Comparison of ENCODE assay signal across 1 cellular context in the genomic region with DNA sequence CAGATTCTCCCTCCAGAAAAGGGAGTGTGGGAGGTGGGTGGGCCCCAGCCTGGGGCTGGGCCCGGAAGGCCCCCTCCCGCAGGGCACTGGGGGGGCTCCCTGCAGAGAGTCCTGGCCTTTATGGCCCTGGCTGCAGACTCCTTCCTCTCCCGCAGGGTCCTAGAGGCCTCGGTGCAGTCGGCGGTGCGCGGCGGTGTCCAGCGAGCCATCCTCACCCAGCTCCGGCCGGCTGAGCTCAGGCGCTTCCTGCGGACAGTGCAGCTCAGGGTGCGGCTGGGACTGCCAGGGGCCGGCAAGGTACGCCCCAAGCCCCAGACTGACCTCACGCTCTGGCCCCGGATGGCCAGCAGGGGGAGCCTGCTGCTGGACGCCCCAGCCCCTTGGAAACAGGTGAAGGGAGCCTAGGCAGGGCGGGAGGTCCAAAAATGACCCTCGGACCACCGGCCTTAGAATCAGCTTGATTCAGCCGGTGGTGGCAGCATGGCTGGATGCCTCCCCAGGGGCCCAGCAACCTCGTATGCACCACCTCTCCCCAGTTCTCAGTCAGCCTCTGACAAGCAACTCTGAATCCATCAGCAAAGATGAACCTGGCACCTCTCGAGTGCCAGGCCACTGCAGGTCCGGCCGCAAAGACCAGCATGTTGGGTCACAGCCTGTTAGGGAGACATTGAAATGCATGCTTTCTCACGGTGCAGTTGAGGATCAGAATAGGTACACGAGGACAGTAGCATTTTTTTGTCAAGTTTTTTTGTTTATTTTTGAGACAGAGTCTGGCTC.
TF ChIP-seq lines count a peak whose summit lies in the region.

No MANE protein-coding gene starts in this region.

TF ChIP-seq in HepG2, 621 proteins besides CTCF, POLR2A, EP300 and RAD21 (continued from another document and continues in another):
- TF ChIP-seq, protein P1, sequence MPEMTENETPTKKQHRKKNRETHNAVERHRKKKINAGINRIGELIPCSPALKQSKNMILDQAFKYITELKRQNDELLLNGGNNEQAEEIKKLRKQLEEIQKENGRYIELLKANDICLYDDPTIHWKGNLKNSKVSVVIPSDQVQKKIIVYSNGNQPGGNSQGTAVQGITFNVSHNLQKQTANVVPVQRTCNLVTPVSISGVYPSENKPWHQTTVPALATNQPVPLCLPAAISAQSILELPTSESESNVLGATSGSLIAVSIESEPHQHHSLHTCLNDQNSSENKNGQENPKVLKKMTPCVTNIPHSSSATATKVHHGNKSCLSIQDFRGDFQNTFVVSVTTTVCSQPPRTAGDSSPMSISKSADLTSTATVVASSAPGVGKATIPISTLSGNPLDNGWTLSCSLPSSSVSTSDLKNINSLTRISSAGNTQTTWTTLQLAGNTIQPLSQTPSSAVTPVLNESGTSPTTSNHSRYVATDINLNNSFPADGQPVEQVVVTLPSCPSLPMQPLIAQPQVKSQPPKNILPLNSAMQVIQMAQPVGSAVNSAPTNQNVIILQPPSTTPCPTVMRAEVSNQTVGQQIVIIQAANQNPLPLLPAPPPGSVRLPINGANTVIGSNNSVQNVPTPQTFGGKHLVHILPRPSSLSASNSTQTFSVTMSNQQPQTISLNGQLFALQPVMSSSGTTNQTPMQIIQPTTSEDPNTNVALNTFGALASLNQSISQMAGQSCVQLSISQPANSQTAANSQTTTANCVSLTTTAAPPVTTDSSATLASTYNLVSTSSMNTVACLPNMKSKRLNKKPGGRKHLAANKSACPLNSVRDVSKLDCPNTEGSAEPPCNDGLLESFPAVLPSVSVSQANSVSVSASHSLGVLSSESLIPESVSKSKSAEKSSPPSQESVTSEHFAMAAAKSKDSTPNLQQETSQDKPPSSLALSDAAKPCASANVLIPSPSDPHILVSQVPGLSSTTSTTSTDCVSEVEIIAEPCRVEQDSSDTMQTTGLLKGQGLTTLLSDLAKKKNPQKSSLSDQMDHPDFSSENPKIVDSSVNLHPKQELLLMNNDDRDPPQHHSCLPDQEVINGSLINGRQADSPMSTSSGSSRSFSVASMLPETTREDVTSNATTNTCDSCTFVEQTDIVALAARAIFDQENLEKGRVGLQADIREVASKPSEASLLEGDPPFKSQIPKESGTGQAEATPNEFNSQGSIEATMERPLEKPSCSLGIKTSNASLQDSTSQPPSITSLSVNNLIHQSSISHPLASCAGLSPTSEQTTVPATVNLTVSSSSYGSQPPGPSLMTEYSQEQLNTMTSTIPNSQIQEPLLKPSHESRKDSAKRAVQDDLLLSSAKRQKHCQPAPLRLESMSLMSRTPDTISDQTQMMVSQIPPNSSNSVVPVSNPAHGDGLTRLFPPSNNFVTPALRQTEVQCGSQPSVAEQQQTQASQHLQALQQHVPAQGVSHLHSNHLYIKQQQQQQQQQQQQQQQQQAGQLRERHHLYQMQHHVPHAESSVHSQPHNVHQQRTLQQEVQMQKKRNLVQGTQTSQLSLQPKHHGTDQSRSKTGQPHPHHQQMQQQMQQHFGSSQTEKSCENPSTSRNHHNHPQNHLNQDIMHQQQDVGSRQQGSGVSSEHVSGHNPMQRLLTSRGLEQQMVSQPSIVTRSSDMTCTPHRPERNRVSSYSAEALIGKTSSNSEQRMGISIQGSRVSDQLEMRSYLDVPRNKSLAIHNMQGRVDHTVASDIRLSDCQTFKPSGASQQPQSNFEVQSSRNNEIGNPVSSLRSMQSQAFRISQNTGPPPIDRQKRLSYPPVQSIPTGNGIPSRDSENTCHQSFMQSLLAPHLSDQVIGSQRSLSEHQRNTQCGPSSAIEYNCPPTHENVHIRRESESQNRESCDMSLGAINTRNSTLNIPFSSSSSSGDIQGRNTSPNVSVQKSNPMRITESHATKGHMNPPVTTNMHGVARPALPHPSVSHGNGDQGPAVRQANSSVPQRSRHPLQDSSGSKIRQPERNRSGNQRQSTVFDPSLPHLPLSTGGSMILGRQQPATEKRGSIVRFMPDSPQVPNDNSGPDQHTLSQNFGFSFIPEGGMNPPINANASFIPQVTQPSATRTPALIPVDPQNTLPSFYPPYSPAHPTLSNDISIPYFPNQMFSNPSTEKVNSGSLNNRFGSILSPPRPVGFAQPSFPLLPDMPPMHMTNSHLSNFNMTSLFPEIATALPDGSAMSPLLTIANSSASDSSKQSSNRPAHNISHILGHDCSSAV (CRISPR knock-in tag; IDR thresholded peaks at IDR 0.05; ENCODE audit: borderline replicate concordance) = no peak
- TF ChIP-seq CCAR2 (optimal IDR thresholded peaks at IDR 0.05; ENCODE audit: low read depth, low read length) = no peak
- TF ChIP-seq MIER2 (CRISPR knock-in tag; IDR thresholded peaks at IDR 0.05) = 0 out of 2 replicates have a peak, but pooled peaks have one; percentile 59
- TF ChIP-seq, protein P2, sequence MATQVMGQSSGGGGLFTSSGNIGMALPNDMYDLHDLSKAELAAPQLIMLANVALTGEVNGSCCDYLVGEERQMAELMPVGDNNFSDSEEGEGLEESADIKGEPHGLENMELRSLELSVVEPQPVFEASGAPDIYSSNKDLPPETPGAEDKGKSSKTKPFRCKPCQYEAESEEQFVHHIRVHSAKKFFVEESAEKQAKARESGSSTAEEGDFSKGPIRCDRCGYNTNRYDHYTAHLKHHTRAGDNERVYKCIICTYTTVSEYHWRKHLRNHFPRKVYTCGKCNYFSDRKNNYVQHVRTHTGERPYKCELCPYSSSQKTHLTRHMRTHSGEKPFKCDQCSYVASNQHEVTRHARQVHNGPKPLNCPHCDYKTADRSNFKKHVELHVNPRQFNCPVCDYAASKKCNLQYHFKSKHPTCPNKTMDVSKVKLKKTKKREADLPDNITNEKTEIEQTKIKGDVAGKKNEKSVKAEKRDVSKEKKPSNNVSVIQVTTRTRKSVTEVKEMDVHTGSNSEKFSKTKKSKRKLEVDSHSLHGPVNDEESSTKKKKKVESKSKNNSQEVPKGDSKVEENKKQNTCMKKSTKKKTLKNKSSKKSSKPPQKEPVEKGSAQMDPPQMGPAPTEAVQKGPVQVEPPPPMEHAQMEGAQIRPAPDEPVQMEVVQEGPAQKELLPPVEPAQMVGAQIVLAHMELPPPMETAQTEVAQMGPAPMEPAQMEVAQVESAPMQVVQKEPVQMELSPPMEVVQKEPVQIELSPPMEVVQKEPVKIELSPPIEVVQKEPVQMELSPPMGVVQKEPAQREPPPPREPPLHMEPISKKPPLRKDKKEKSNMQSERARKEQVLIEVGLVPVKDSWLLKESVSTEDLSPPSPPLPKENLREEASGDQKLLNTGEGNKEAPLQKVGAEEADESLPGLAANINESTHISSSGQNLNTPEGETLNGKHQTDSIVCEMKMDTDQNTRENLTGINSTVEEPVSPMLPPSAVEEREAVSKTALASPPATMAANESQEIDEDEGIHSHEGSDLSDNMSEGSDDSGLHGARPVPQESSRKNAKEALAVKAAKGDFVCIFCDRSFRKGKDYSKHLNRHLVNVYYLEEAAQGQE (IDR thresholded peaks at IDR 0.05; ENCODE audit: borderline replicate concordance in 1 of 2, low read depth in 1 of 2, low read length in 2 of 2) = no peak
- TF ChIP-seq CEBPG (CRISPR knock-in tag; IDR thresholded peaks at IDR 0.05) = no peak
- no peak for TF ChIP-seq ZNF841 (CRISPR knock-in tag; IDR thresholded peaks at IDR 0.05; ENCODE audit: borderline replicate concordance)
- no peak for TF ChIP-seq ZNF777 (CRISPR knock-in tag; IDR thresholded peaks at IDR 0.05)
- TF ChIP-seq PHF21A (CRISPR knock-in tag; IDR thresholded peaks at IDR 0.05) = peak; percentile 31; the same call in 1 of the 2 replicates
- TF ChIP-seq, protein P3, sequence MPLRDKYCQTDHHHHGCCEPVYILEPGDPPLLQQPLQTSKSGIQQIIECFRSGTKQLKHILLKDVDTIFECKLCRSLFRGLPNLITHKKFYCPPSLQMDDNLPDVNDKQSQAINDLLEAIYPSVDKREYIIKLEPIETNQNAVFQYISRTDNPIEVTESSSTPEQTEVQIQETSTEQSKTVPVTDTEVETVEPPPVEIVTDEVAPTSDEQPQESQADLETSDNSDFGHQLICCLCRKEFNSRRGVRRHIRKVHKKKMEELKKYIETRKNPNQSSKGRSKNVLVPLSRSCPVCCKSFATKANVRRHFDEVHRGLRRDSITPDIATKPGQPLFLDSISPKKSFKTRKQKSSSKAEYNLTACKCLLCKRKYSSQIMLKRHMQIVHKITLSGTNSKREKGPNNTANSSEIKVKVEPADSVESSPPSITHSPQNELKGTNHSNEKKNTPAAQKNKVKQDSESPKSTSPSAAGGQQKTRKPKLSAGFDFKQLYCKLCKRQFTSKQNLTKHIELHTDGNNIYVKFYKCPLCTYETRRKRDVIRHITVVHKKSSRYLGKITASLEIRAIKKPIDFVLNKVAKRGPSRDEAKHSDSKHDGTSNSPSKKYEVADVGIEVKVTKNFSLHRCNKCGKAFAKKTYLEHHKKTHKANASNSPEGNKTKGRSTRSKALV (CRISPR knock-in tag; IDR thresholded peaks at IDR 0.05) = peak; percentile 53; the same call in 1 of the 2 replicates
- TF ChIP-seq, protein P4, sequence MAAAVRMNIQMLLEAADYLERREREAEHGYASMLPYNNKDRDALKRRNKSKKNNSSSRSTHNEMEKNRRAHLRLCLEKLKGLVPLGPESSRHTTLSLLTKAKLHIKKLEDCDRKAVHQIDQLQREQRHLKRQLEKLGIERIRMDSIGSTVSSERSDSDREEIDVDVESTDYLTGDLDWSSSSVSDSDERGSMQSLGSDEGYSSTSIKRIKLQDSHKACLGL (CRISPR knock-in tag; IDR thresholded peaks at IDR 0.05) = 0 out of 2 replicates have a peak, but pooled peaks have one; percentile 63
- TF ChIP-seq MAFG (CRISPR knock-in tag; IDR thresholded peaks at IDR 0.05) = no peak
- TF ChIP-seq ZC3H4 (CRISPR knock-in tag; IDR thresholded peaks at IDR 0.05; ENCODE audit: borderline replicate concordance) = no peak
- TF ChIP-seq, protein P5, sequence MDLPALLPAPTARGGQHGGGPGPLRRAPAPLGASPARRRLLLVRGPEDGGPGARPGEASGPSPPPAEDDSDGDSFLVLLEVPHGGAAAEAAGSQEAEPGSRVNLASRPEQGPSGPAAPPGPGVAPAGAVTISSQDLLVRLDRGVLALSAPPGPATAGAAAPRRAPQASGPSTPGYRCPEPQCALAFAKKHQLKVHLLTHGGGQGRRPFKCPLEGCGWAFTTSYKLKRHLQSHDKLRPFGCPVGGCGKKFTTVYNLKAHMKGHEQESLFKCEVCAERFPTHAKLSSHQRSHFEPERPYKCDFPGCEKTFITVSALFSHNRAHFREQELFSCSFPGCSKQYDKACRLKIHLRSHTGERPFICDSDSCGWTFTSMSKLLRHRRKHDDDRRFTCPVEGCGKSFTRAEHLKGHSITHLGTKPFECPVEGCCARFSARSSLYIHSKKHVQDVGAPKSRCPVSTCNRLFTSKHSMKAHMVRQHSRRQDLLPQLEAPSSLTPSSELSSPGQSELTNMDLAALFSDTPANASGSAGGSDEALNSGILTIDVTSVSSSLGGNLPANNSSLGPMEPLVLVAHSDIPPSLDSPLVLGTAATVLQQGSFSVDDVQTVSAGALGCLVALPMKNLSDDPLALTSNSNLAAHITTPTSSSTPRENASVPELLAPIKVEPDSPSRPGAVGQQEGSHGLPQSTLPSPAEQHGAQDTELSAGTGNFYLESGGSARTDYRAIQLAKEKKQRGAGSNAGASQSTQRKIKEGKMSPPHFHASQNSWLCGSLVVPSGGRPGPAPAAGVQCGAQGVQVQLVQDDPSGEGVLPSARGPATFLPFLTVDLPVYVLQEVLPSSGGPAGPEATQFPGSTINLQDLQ (CRISPR knock-in tag; IDR thresholded peaks at IDR 0.05) = no peak
- no peak for TF ChIP-seq HNF4G (IDR thresholded peaks at IDR 0.05; ENCODE audit: borderline replicate concordance, low read depth, low read length)
- TF ChIP-seq HNF4G (CRISPR knock-in tag; IDR thresholded peaks at IDR 0.05; ENCODE audit: borderline replicate concordance, low read depth) = no peak
- 0 out of 2 replicates have a peak, but pooled peaks have one; percentile 21 for TF ChIP-seq SP4 (CRISPR knock-in tag; IDR thresholded peaks at IDR 0.05)
- no peak for TF ChIP-seq HNRNPK (IDR thresholded peaks at IDR 0.05; ENCODE audit: low read depth, low read length, poor library complexity, severe bottlenecking)
- no peak for TF ChIP-seq FOSL1 (CRISPR knock-in tag; IDR thresholded peaks at IDR 0.05; ENCODE audit: borderline replicate concordance)
- no peak for TF ChIP-seq ZMYM2 (CRISPR knock-in tag; IDR thresholded peaks at IDR 0.05)
- TF ChIP-seq ZKSCAN1 (IDR thresholded peaks at IDR 0.05; ENCODE audit: low read length) = no peak
- TF ChIP-seq, protein P6, sequence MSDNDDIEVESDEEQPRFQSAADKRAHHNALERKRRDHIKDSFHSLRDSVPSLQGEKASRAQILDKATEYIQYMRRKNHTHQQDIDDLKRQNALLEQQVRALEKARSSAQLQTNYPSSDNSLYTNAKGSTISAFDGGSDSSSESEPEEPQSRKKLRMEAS (IDR thresholded peaks at IDR 0.05) = peak; percentile 44; the same call in 1 of the 2 replicates
- no peak for TF ChIP-seq CBX2 (IDR thresholded peaks at IDR 0.05; ENCODE audit: low read depth, low read length)
- TF ChIP-seq CBX2 (CRISPR knock-in tag; IDR thresholded peaks at IDR 0.05; ENCODE audit: low read depth) = no peak
- TF ChIP-seq, protein P7, sequence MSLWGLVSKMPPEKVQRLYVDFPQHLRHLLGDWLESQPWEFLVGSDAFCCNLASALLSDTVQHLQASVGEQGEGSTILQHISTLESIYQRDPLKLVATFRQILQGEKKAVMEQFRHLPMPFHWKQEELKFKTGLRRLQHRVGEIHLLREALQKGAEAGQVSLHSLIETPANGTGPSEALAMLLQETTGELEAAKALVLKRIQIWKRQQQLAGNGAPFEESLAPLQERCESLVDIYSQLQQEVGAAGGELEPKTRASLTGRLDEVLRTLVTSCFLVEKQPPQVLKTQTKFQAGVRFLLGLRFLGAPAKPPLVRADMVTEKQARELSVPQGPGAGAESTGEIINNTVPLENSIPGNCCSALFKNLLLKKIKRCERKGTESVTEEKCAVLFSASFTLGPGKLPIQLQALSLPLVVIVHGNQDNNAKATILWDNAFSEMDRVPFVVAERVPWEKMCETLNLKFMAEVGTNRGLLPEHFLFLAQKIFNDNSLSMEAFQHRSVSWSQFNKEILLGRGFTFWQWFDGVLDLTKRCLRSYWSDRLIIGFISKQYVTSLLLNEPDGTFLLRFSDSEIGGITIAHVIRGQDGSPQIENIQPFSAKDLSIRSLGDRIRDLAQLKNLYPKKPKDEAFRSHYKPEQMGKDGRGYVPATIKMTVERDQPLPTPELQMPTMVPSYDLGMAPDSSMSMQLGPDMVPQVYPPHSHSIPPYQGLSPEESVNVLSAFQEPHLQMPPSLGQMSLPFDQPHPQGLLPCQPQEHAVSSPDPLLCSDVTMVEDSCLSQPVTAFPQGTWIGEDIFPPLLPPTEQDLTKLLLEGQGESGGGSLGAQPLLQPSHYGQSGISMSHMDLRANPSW (CRISPR knock-in tag; IDR thresholded peaks at IDR 0.05; ENCODE audit: borderline replicate concordance) = no peak
- no peak for TF ChIP-seq ZFP1 (CRISPR knock-in tag; IDR thresholded peaks at IDR 0.05)
- no peak for TF ChIP-seq ZNF446 (CRISPR knock-in tag; IDR thresholded peaks at IDR 0.05)
- TF ChIP-seq KLF12 (CRISPR knock-in tag; IDR thresholded peaks at IDR 0.05; ENCODE audit: borderline replicate concordance) = no peak
- TF ChIP-seq CBX5 (CRISPR knock-in tag; IDR thresholded peaks at IDR 0.05; ENCODE audit: borderline replicate concordance) = peak; percentile 41; the same call in 1 of the 2 replicates
- 0 out of 2 replicates have a peak, but pooled peaks have one; percentile 37 for TF ChIP-seq HES4 (CRISPR knock-in tag; IDR thresholded peaks at IDR 0.05; ENCODE audit: borderline replicate concordance)
- TF ChIP-seq ELF1 (CRISPR knock-in tag; IDR thresholded peaks at IDR 0.05) = no peak
- TF ChIP-seq, protein P8, sequence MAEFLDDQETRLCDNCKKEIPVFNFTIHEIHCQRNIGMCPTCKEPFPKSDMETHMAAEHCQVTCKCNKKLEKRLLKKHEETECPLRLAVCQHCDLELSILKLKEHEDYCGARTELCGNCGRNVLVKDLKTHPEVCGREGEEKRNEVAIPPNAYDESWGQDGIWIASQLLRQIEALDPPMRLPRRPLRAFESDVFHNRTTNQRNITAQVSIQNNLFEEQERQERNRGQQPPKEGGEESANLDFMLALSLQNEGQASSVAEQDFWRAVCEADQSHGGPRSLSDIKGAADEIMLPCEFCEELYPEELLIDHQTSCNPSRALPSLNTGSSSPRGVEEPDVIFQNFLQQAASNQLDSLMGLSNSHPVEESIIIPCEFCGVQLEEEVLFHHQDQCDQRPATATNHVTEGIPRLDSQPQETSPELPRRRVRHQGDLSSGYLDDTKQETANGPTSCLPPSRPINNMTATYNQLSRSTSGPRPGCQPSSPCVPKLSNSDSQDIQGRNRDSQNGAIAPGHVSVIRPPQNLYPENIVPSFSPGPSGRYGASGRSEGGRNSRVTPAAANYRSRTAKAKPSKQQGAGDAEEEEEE (CRISPR knock-in tag; IDR thresholded peaks at IDR 0.05; ENCODE audit: borderline replicate concordance) = no peak
